ENCODE assay signal across 18 cellular contexts in the genomic region with DNA sequence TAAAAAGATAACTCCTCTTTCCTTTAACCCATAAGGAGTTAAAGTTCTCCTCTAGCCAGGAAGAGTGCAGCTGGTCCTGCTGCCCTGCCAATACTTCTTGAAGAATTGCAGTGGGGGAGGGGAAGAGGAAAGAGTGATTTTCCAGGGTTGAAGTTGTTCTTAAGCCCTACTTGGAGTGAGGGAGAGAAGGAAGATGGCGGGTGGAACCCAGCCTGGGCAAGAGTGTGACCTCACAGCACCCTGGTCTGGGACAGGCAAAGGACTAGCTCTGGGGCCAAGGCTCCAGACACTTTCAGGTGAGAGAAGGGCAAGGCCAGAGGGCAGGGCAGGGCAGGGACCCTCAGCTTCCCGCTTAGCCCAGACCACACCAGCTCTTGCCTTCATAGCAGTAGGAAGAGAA. TPM values are rescaled to one million over a fixed set of nuclear protein-coding genes. Genes with fewer than 3 reads are reported as not detected.
DNase-seq lines count a peak whose midpoint lies in the region; ATAC-seq and TF ChIP-seq lines count a peak whose summit lies in the region.
"Had no signal": no experiment of that assay in that cellular context is flagged by ENCODE, and none has a peak within 500 bp of the region (broad histone marks: within the 10 kb centered on the region; RNA-seq: fewer than 3 reads in every experiment).

No MANE protein-coding gene starts in this region.

- H3K4me2 ChIP-seq in hepatocyte, result peak overlapping the region; percentile 27
- no peak overlapping the region for H3K4me2 ChIP-seq in neural progenitor cell

- no peak for TF ChIP-seq CTCF in HFFc6 (IDR thresholded peaks at IDR 0.05)
- TF ChIP-seq CTCF in choroid plexus epithelial cell (conservative IDR thresholded peaks at IDR 0.05; ENCODE audit: low read depth, low read length), result no peak
- no peak for TF ChIP-seq CTCF in hepatocyte (IDR thresholded peaks at IDR 0.05; ENCODE audit: poor library complexity)
- no peak for TF ChIP-seq CTCF in neural progenitor cell (IDR thresholded peaks at IDR 0.05)

- peak overlapping the region; percentile 29; the same call in 1 of the 2 replicates for H3K4me3 Mint-ChIP-seq in HFFc6
- no peak overlapping the region for H3K4me3 Mint-ChIP-seq in neural progenitor cell
- H3K4me3 Mint-ChIP-seq: mesothelial cell of epicardium had no signal

- H3K27me3 Mint-ChIP-seq in HFFc6 (ENCODE audit: insufficient read depth) (no peaks in the 10 kb centered on the region), neural progenitor cell (ENCODE audit: insufficient read depth, low read depth) (peaks cover 9% of the 10 kb centered on the region)

- WGBS in hepatocyte (ENCODE audit: low lambda C conversion rate, missing lambda C conversion rate), result 72% methylated on average over 2 of the region's 2 CpGs

- H3K36me3 ChIP-seq in hepatocyte (replicated peaks; ENCODE audit: insufficient read depth, low read depth) (peaks cover 4% of the 10 kb centered on the region), skeletal muscle tissue (ENCODE audit: control insufficient read depth in 3 of 3, insufficient read depth in 3 of 3, low read length in 3 of 3) (peaks cover 34 to 44% (median 43%) of the 10 kb centered on the region in 3 donors), neural progenitor cell (peaks cover 4% of the 10 kb centered on the region)

- H3K4me1 ChIP-seq in hepatocyte (ENCODE audit: insufficient read depth) (peaks cover 25% of the 10 kb centered on the region), skeletal muscle tissue (ENCODE audit: control insufficient read depth in 3 of 3, insufficient read depth in 3 of 3, low read length in 3 of 3) (peaks cover 59 to 73% (median 64%) of the 10 kb centered on the region in 3 donors), neural progenitor cell (peaks cover 20% of the 10 kb centered on the region)

- H3K27ac ChIP-seq in hepatocyte, result no peak overlapping the region
- peak overlapping the region; percentile 66 for H3K27ac ChIP-seq in skeletal muscle tissue (ENCODE audit: low read depth, low read length)
- H3K27ac ChIP-seq in neural progenitor cell, result no peak overlapping the region
- H3K27ac ChIP-seq: HL-60 had no signal

- peak overlapping the region; percentile 8 to 54 (median 52) for H3K9ac ChIP-seq in skeletal muscle tissue (ENCODE audit: low read depth in 1 of 3, low read length in 3 of 3)
- no peak overlapping the region for H3K9ac ChIP-seq in neural progenitor cell

- H3K27ac Mint-ChIP-seq in HFFc6 (peak overlapping the region; percentile 25; the same call in 1 of the 2 replicates), neural progenitor cell (no peak overlapping the region)
- H3K27ac Mint-ChIP-seq: mesothelial cell of epicardium had no signal

- H3F3A ChIP-seq in neural progenitor cell (ENCODE audit: low read depth), result peaks cover 12% of the 10 kb centered on the region

- H3K9me3 ChIP-seq in hepatocyte (ENCODE audit: low read depth), result no peaks in the 10 kb centered on the region
- H3K9me3 ChIP-seq in skeletal muscle tissue (ENCODE audit: control insufficient read depth in 3 of 3, low read length in 3 of 3), result no peaks in the 10 kb centered on the region
- no peaks in the 10 kb centered on the region for H3K9me3 ChIP-seq in neural progenitor cell (ENCODE audit: low read depth)
- H3K9me3 ChIP-seq: BE2C had no signal

- H3K27me3 ChIP-seq in hepatocyte, result no peaks in the 10 kb centered on the region
- H3K27me3 ChIP-seq in skeletal muscle tissue (ENCODE audit: control insufficient read depth in 3 of 3, insufficient read depth in 3 of 3, low read length in 3 of 3), result no peaks in the 10 kb centered on the region
- no peaks in the 10 kb centered on the region for H3K27me3 ChIP-seq in neural progenitor cell
- H3K27me3 ChIP-seq: BE2C had no signal

- H3K4me3 ChIP-seq in choroid plexus epithelial cell (ENCODE audit: low read depth, low read length) (no peak overlapping the region), hepatocyte (no peak overlapping the region), skeletal muscle tissue (ENCODE audit: low read length in 3 of 3) (peak overlapping the region; percentile 35 to 40 (median 39)), neural progenitor cell (no peak overlapping the region)

- H3K4me1 Mint-ChIP-seq in HFFc6 (ENCODE audit: low read depth) (peaks cover 43% of the 10 kb centered on the region), neural progenitor cell (peaks cover 37% of the 10 kb centered on the region)

- H3K79me2 ChIP-seq in hepatocyte (peaks cover 66% of the 10 kb centered on the region), neural progenitor cell (ENCODE audit: low read depth) (peaks cover 48% of the 10 kb centered on the region)

- no peaks in the 10 kb centered on the region for H3K9me2 ChIP-seq in hepatocyte (replicated peaks; ENCODE audit: insufficient read depth)

- ATAC-seq in GM21717 (IDR thresholded peaks at IDR 0.05; ENCODE audit: unreplicated experiment) (no peak), HG02763 (IDR thresholded peaks at IDR 0.05; ENCODE audit: unreplicated experiment) (no peak)

- H2AFZ ChIP-seq in hepatocyte (no peak overlapping the region), neural progenitor cell (replicated peaks) (no peak overlapping the region)

- H3K36me3 Mint-ChIP-seq in HFFc6 (ENCODE audit: low read depth), result peaks cover 16% of the 10 kb centered on the region
- peaks cover 17% of the 10 kb centered on the region for H3K36me3 Mint-ChIP-seq in neural progenitor cell

- H4K20me1 ChIP-seq in hepatocyte (ENCODE audit: insufficient read depth, poor library complexity, severe bottlenecking) (peaks cover 29% of the 10 kb centered on the region), neural progenitor cell (ENCODE audit: low read depth) (peaks cover 77% of the 10 kb centered on the region)

- DNase-seq in HFFc6, result no peak
- peak; percentile 58 for DNase-seq in choroid plexus epithelial cell (ENCODE audit: low read depth)
- DNase-seq in hepatocyte (ENCODE audit: low spot score), result no peak
- DNase-seq in stimulated activated CD4-positive, alpha-beta T cell treated with anti-CD3 and anti-CD28 coated beads, Interleukin-4, amount 100 ng/mL, for 4 hours, result no peak
- no peak for DNase-seq in neural progenitor cell (ENCODE audit: low spot score)
- DNase-seq: activated CD8-positive, alpha-beta memory T cell treated with anti-CD3 and anti-CD28 coated beads for 24 hours; activated naive CD4-positive, alpha-beta T cell; BE2C; DMS79; NCI-H2029 treated with DMSO at 0.1 percent for 48 hours; NCI-H774; stimulated activated CD8-positive, alpha-beta memory T cell treated with anti-CD3 and anti-CD28 coated beads, Interleukin-4, amount 100 ng/mL, for 48 hours had no signal

- H3K9me3 Mint-ChIP-seq in HFFc6 (no peaks in the 10 kb centered on the region), neural progenitor cell (no peaks in the 10 kb centered on the region)
- H3K9me3 Mint-ChIP-seq: mesothelial cell of epicardium had no signal

RNA-seq across cellular contexts. Expression of gene TNKS1BP1, which starts 6.6 kb away (rescaled TPM):
- 100 to 1,000 TPM; 118 to 134 (median 123) TPM for total RNA-seq in HFFc6 (2021; fragmentation: NEBNext Ultra II Directional; extraction: Animal tissue kit (Norgen Biotek cat#: 25700))
- total RNA-seq in hepatocyte (30.7 and 54.9 TPM in 2 replicates), skeletal muscle tissue (65.2 TPM), neural progenitor cell (ENCODE audit: low replicate concordance) (11.7 and 45.1 TPM in 2 replicates)
- 104 and 114 TPM in 2 replicates for polyA plus RNA-seq in hepatocyte

RNA-seq across cellular contexts. Expression of gene SSRP1, which starts 17.5 kb away (rescaled TPM):
- total RNA-seq in HFFc6 (2021; fragmentation: NEBNext Ultra II Directional; extraction: Animal tissue kit (Norgen Biotek cat#: 25700)), result 100 to 1,000 TPM in 5 of 6 experiments, 10 to 100 TPM in 1; 84.0 to 141 (median 133) TPM
- total RNA-seq in hepatocyte, result 64.6 and 68.6 TPM in 2 replicates
- polyA plus RNA-seq in hepatocyte, result 34.0 and 42.3 TPM in 2 replicates
- total RNA-seq in skeletal muscle tissue, result 38.6 TPM
- total RNA-seq in neural progenitor cell (ENCODE audit: low replicate concordance), result 186 and 222 TPM in 2 replicates

RNA-seq across cellular contexts. Expression of gene P2RX3, which starts 20.0 kb away (rescaled TPM):
- total RNA-seq in HFFc6 (2021; fragmentation: NEBNext Ultra II Directional; extraction: Animal tissue kit (Norgen Biotek cat#: 25700)), result not detected
- 0.16 TPM in 1 of 2 replicates, not detected in the other for total RNA-seq in hepatocyte
- polyA plus RNA-seq in hepatocyte, result not detected in 2 replicates
- 1.6 TPM for total RNA-seq in skeletal muscle tissue
- total RNA-seq in neural progenitor cell (ENCODE audit: low replicate concordance), result 1.5 and 2.4 TPM in 2 replicates
- total RNA-seq: SK-MEL-5 had no signal

Comparison
In these comparisons a context has a peak if more than half of its experiments do, and no peak if none do; other contexts are left out.
1. H3K4me3 ChIP-seq: peak in skeletal muscle tissue (3 of 3); none in choroid plexus epithelial cell (single experiment), hepatocyte (single experiment) and neural progenitor cell (single experiment).